ENCODE assay signal across 7 cellular contexts in genomic region chr11:121464352-121464946, GRCh38. TPM values are rescaled to one million over a fixed set of nuclear protein-coding genes. Genes with fewer than 3 reads are reported as not detected.
DNase-seq lines count a peak whose midpoint lies in the region; ATAC-seq and TF ChIP-seq lines count a peak whose summit lies in the region.

No MANE protein-coding gene starts in this region.

- peak overlapping the region; percentile 49 for H3K9ac ChIP-seq in SU-DHL-6 (ENCODE audit: low read length)

- H3K4me3 ChIP-seq in SU-DHL-6 (ENCODE audit: insufficient read depth, low read length, poor library complexity, severe bottlenecking) (peak overlapping the region; percentile 4), hepatocyte (no peak overlapping the region)

- H4K20me1 ChIP-seq in SU-DHL-6 (ENCODE audit: low read depth, low read length) = peaks cover 6% of the 10 kb centered on the region
- H4K20me1 ChIP-seq in hepatocyte (ENCODE audit: insufficient read depth, poor library complexity, severe bottlenecking) = no peaks in the 10 kb centered on the region

- H3K9me3 Mint-ChIP-seq in activated naive CD8-positive, alpha-beta T cell treated with anti-CD3 and anti-CD28 coated beads, Interleukin-2, amount 50 U/mL, for 24 hours = no peaks in the 10 kb centered on the region

- ATAC-seq in GM18907 (IDR thresholded peaks at IDR 0.05; ENCODE audit: unreplicated experiment) (peak; percentile 41), HG03196 (IDR thresholded peaks at IDR 0.05; ENCODE audit: unreplicated experiment) (peak; percentile 39)
- peak; percentile 78 for ATAC-seq in activated naive CD8-positive, alpha-beta T cell treated with anti-CD3 and anti-CD28 coated beads, Interleukin-2, amount 50 U/mL, for 24 hours

- H3K27me3 Mint-ChIP-seq in activated naive CD8-positive, alpha-beta T cell treated with anti-CD3 and anti-CD28 coated beads, Interleukin-2, amount 50 U/mL, for 24 hours = no peaks in the 10 kb centered on the region

- peaks cover 99% of the 10 kb centered on the region for H3K4me1 Mint-ChIP-seq in activated naive CD8-positive, alpha-beta T cell treated with anti-CD3 and anti-CD28 coated beads, Interleukin-2, amount 50 U/mL, for 24 hours

- H3K27ac Mint-ChIP-seq in activated naive CD8-positive, alpha-beta T cell treated with anti-CD3 and anti-CD28 coated beads, Interleukin-2, amount 50 U/mL, for 24 hours = peak overlapping the region; percentile 93

- H3F3A ChIP-seq in SU-DHL-6 (ENCODE audit: insufficient read depth) = peaks cover 76% of the 10 kb centered on the region

- no peaks in the 10 kb centered on the region for H3K9me3 ChIP-seq in SU-DHL-6 (ENCODE audit: insufficient read depth, low read length)
- H3K9me3 ChIP-seq in hepatocyte (ENCODE audit: low read depth) = no peaks in the 10 kb centered on the region

- peak overlapping the region; percentile 96 for H3K4me2 ChIP-seq in SU-DHL-6 (ENCODE audit: low read depth, low read length, poor library complexity, severe bottlenecking)
- H3K4me2 ChIP-seq in hepatocyte = no peak overlapping the region

- peaks cover 4% of the 10 kb centered on the region for H3K36me3 Mint-ChIP-seq in activated naive CD8-positive, alpha-beta T cell treated with anti-CD3 and anti-CD28 coated beads, Interleukin-2, amount 50 U/mL, for 24 hours (ENCODE audit: low read depth)

- 72% methylated on average over 11 of the region's 11 CpGs for WGBS in hepatocyte (ENCODE audit: low lambda C conversion rate, missing lambda C conversion rate)

- DNase-seq in activated naive CD8-positive, alpha-beta T cell treated with anti-CD3 and anti-CD28 coated beads, Interleukin-2, amount 50 U/mL, for 24 hours = peak; percentile 84
- DNase-seq in hepatocyte (ENCODE audit: low spot score) = peak; percentile 60
- DNase-seq in stimulated activated CD4-positive, alpha-beta T cell treated with anti-CD3 and anti-CD28 coated beads, Interleukin-1b, Interleukin-23, amount 100 ng/mL, for 4 hours (ENCODE audit: low read depth in 2 of 2) = peak; percentile 54 to 57
- no peak for DNase-seq in NCI-H1417 treated with DMSO at 0.1 percent for 48 hours (lab: John Stamatoyannopoulos, UW)

- H2AFZ ChIP-seq in SU-DHL-6 (ENCODE audit: low read depth, low read length, severe bottlenecking) (no peak overlapping the region), hepatocyte (no peak overlapping the region)

- H3K4me1 ChIP-seq in hepatocyte (ENCODE audit: insufficient read depth) = peaks cover 44% of the 10 kb centered on the region

- peak overlapping the region; percentile 98 for H3K27ac ChIP-seq in SU-DHL-6 (ENCODE audit: low read depth, low read length)
- H3K27ac ChIP-seq in hepatocyte = no peak overlapping the region

- H3K9me2 ChIP-seq in SU-DHL-6 (replicated peaks; ENCODE audit: insufficient read depth, low read length) (no peaks in the 10 kb centered on the region), hepatocyte (replicated peaks; ENCODE audit: insufficient read depth) (no peaks in the 10 kb centered on the region)

- no peak for TF ChIP-seq CTCF in SU-DHL-6 (IDR thresholded peaks at IDR 0.05; ENCODE audit: insufficient read depth, low read length, poor library complexity, severe bottlenecking)
- no peak for TF ChIP-seq CTCF in hepatocyte (IDR thresholded peaks at IDR 0.05; ENCODE audit: poor library complexity)

- H3K36me3 ChIP-seq in SU-DHL-6 (ENCODE audit: low read length) (peaks cover 5% of the 10 kb centered on the region; the same call in 1 of the 2 replicates), hepatocyte (replicated peaks; ENCODE audit: insufficient read depth, low read depth) (no peaks in the 10 kb centered on the region)

- peaks cover 100% of the 10 kb centered on the region for H3K79me2 ChIP-seq in SU-DHL-6 (ENCODE audit: insufficient read depth, low read length)
- H3K79me2 ChIP-seq in hepatocyte = peaks cover 45% of the 10 kb centered on the region

- H3K4me3 Mint-ChIP-seq in activated naive CD8-positive, alpha-beta T cell treated with anti-CD3 and anti-CD28 coated beads, Interleukin-2, amount 50 U/mL, for 24 hours = peak overlapping the region; percentile 65

- H3K27me3 ChIP-seq in SU-DHL-6 (ENCODE audit: low read length) (no peaks in the 10 kb centered on the region), hepatocyte (no peaks in the 10 kb centered on the region)

RNA-seq across cellular contexts. Expression of gene SORL1, which starts 12.3 kb away (rescaled TPM):
- total RNA-seq in hepatocyte = 26.5 and 29.2 TPM in 2 replicates
- polyA plus RNA-seq in hepatocyte = 13.5 and 14.9 TPM in 2 replicates
